14 cellular contexts compared by ENCODE assay signal in the genomic region with DNA sequence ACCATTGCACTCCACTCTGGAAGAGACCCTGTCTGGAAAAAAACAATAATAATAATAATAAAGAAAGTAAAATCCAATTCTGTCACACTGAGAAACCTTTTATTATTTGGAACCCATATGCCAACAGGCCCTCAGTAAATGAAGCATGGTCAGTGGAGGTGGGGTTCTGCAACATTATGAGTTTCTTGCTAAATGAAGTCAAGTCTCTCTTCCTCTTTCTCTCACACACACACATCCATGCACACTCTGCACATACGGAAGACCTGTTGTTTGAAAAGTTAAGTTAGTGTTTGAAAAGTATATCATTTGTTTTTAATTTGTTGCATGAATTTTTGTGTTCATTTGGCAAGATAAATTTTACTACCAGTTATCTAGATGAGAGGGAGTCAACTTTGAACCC. TPM values are rescaled to one million over a fixed set of nuclear protein-coding genes. Genes with fewer than 3 reads are reported as not detected.
DNase-seq lines count a peak whose midpoint lies in the region; ATAC-seq and TF ChIP-seq lines count a peak whose summit lies in the region.
"Had no signal": no experiment of that assay in that cellular context is flagged by ENCODE, and none has a peak within 500 bp of the region (broad histone marks: within the 10 kb centered on the region; RNA-seq: fewer than 3 reads in every experiment).

No MANE protein-coding gene starts in this region.

- H3K36me3 Mint-ChIP-seq in activated CD8-positive, alpha-beta T cell treated with anti-CD3 and anti-CD28 coated beads for 36 hours (ENCODE audit: low read depth), result no peaks in the 10 kb centered on the region
- H3K36me3 Mint-ChIP-seq: activated naive CD8-positive, alpha-beta T cell treated with anti-CD3 and anti-CD28 coated beads, Interleukin-2, amount 10 ng/mL, durations not matched to agents 7 days and 5 days had no signal

- CTCF ChIA-PET in activated CD8-positive, alpha-beta T cell treated with anti-CD3 and anti-CD28 coated beads for 36 hours (lab: Charles Lee), result interaction anchor here (0.6 to 1.7 kb wide), 2 partner anchors 434 to 1564 kb away, joined by 3 to 4 read pairs; no protein-coding TSS in a partner anchor

- POLR2A ChIA-PET in activated CD8-positive, alpha-beta T cell treated with anti-CD3 and anti-CD28 coated beads for 36 hours (lab: Charles Lee), result no interaction called here

- peaks cover 4% of the 10 kb centered on the region for H3K4me1 Mint-ChIP-seq in activated CD8-positive, alpha-beta T cell treated with anti-CD3 and anti-CD28 coated beads for 36 hours (ENCODE audit: low read depth)

- TF ChIP-seq CTCF in activated CD8-positive, alpha-beta T cell treated with anti-CD3 and anti-CD28 coated beads for 36 hours (IDR thresholded peaks at IDR 0.05), result no peak

- intact Hi-C loops in activated CD8-positive, alpha-beta T cell treated with anti-CD3 and anti-CD28 coated beads for 36 hours (cut with micrococcal nuclease), result no loop called here

- no peak for DNase-seq in central memory CD4-positive, alpha-beta T cell
- no peak for DNase-seq in NCI-H2196 (lab: John Stamatoyannopoulos, UW; ENCODE audit: unreplicated experiment)
- DNase-seq in activated CD8-positive, alpha-beta T cell treated with anti-CD3 and anti-CD28 coated beads for 36 hours, result no peak
- DNase-seq in islet precursor cell, result no peak
- DNase-seq: activated naive CD8-positive, alpha-beta T cell treated with anti-CD3 and anti-CD28 coated beads, Interleukin-2, amount 10 ng/mL, durations not matched to agents 7 days and 5 days; Calu3; cortex of kidney; HCEC 1CT; NCI-H1694 treated with DMSO at 0.1 percent for 48 hours; sigmoid colon had no signal

- no peak overlapping the region for H3K4me3 Mint-ChIP-seq in activated CD8-positive, alpha-beta T cell treated with anti-CD3 and anti-CD28 coated beads for 36 hours
- H3K4me3 Mint-ChIP-seq: activated naive CD8-positive, alpha-beta T cell treated with anti-CD3 and anti-CD28 coated beads, Interleukin-2, amount 10 ng/mL, durations not matched to agents 7 days and 5 days had no signal

- no peak overlapping the region for H3K27ac Mint-ChIP-seq in activated CD8-positive, alpha-beta T cell treated with anti-CD3 and anti-CD28 coated beads for 36 hours
- H3K27ac Mint-ChIP-seq: activated naive CD8-positive, alpha-beta T cell treated with anti-CD3 and anti-CD28 coated beads, Interleukin-2, amount 10 ng/mL, durations not matched to agents 7 days and 5 days had no signal

- H3K27me3 Mint-ChIP-seq in activated CD8-positive, alpha-beta T cell treated with anti-CD3 and anti-CD28 coated beads for 36 hours, result peaks cover 20% of the 10 kb centered on the region

- H3K9me3 Mint-ChIP-seq in activated CD8-positive, alpha-beta T cell treated with anti-CD3 and anti-CD28 coated beads for 36 hours, result no peaks in the 10 kb centered on the region
- H3K9me3 Mint-ChIP-seq: activated naive CD8-positive, alpha-beta T cell treated with anti-CD3 and anti-CD28 coated beads, Interleukin-2, amount 10 ng/mL, durations not matched to agents 7 days and 5 days had no signal

- ATAC-seq in GM19455 (IDR thresholded peaks at IDR 0.05; ENCODE audit: unreplicated experiment) (peak; percentile 52), HG02938 (IDR thresholded peaks at IDR 0.05; ENCODE audit: unreplicated experiment) (peak; percentile 65), HG03575 (IDR thresholded peaks at IDR 0.05; ENCODE audit: extremely low read depth, insufficient number of reproducible peaks, low FRiP score, unreplicated experiment) (peak; percentile 57)
- no peak for ATAC-seq in activated CD8-positive, alpha-beta T cell treated with anti-CD3 and anti-CD28 coated beads for 36 hours

RNA-seq across cellular contexts. Expression of a gene that starts 27.8 kb away (rescaled TPM):
- not detected for total RNA-seq in activated CD8-positive, alpha-beta T cell treated with anti-CD3 and anti-CD28 coated beads for 36 hours
- total RNA-seq: activated naive CD8-positive, alpha-beta T cell treated with anti-CD3 and anti-CD28 coated beads, Interleukin-2, amount 10 ng/mL, durations not matched to agents 7 days and 5 days; Calu3; T-helper 1 cell treated with Interleukin-12 subunit alpha and Interleukin-12 subunit beta and Interleukin-4 antibody, amounts not matched to agents 30 ng/mL and 1 ng/mL, for 36 hours had no signal
